In genomic region chr1:218447010-218447689, GRCh38 we compare ENCODE assay signal across 29 cellular contexts.
DNase-seq lines count a peak whose midpoint lies in the region; ATAC-seq and TF ChIP-seq lines count a peak whose summit lies in the region.
"Had no signal": no experiment of that assay in that cellular context is flagged by ENCODE, and none has a peak within 500 bp of the region (broad histone marks: within the 10 kb centered on the region; RNA-seq: fewer than 3 reads in every experiment).

No MANE protein-coding gene starts in this region.

- H3K4me1 ChIP-seq in gastrocnemius medialis (peaks cover 15 to 33% of the 10 kb centered on the region in 2 donors), aorta (ENCODE audit: control insufficient read depth in 1 of 2, insufficient read depth in 2 of 2, low read length in 2 of 2) (peaks cover 0 to 5% of the 10 kb centered on the region in 2 donors)
- H3K4me1 ChIP-seq: adrenal gland, Caco-2, sigmoid colon had no signal

- H3K27me3 ChIP-seq in gastrocnemius medialis, result no peaks in the 10 kb centered on the region
- H3K27me3 ChIP-seq in aorta (ENCODE audit: control insufficient read depth in 1 of 2, insufficient read depth in 2 of 2, low read length in 1 of 2), result no peaks in the 10 kb centered on the region
- H3K27me3 ChIP-seq: adrenal gland, sigmoid colon had no signal

- 61 to 63% methylated on average over 7 of the region's 7 CpGs for WGBS in aorta, 2 donors

- no peak overlapping the region for H3K4me3 ChIP-seq in gastrocnemius medialis
- no peak overlapping the region for H3K4me3 ChIP-seq in aorta (ENCODE audit: low read length in 2 of 2)
- H3K4me3 ChIP-seq: adrenal gland, PC-9, sigmoid colon had no signal

- peak; percentile 89 for ATAC-seq in Right ventricle myocardium inferior
- ATAC-seq in left ventricle myocardium superior, result peak; percentile 92
- ATAC-seq in gastrocnemius medialis, result peak; percentile 79 to 80
- ATAC-seq in aorta (ENCODE audit: low FRiP score), result peak; percentile 71
- no peak for ATAC-seq in GM18520 (IDR thresholded peaks at IDR 0.05; ENCODE audit: unreplicated experiment)
- ATAC-seq in GM19035 (IDR thresholded peaks at IDR 0.05; ENCODE audit: unreplicated experiment), result no peak
- ATAC-seq: activated CD4-positive, CD25-positive, alpha-beta regulatory T cell treated with anti-CD3 and anti-CD28 coated beads, Interleukin-2, amount 50 U/mL, for 24 hours; left lobe of liver had no signal

- intact Hi-C loops in Right ventricle myocardium inferior (cut with DNase I) (no loop called here), cardiac septum (cut with DNase I) (no loop called here), left ventricle myocardium superior (cut with micrococcal nuclease) (no loop called here), gastrocnemius medialis (cut with DNase I; ENCODE audit: low total_unique reads) (no loop called here), aorta (cut with DNase I) (no loop called here)

- in situ Hi-C loops in gastrocnemius medialis (cut with MboI; ENCODE audit: low sequenced_read_pairs in 4 of 4), result no loop called here
- in situ Hi-C loops in KBM-7 (cut with MboI; ENCODE audit: low pct_unique_long_range_greater_than_20kb, low sequenced_read_pairs), result no loop called here

- DNase-seq in Right ventricle myocardium inferior (ENCODE audit: missing footprints) (no peak), cardiac septum (ENCODE audit: low spot score) (no peak), left ventricle myocardium superior (peak; percentile 37), gastrocnemius medialis (no peak), aorta (no peak), KBM-7 (no peak)
- DNase-seq: activated CD4-positive, alpha-beta T cell treated with anti-CD3 and anti-CD28 coated beads, Interleukin-2, amount 50 U/mL, for 48 hours; activated naive CD4-positive, alpha-beta T cell treated with anti-CD3 and anti-CD28 coated beads for 36 hours; adrenal gland; Caco-2; DMS79; GDM1; KG1; MM.1S; NCI-H1417; NCI-H2029 treated with DMSO at 0.1 percent for 48 hours; NCI-H526; PC-9; posterior cingulate gyrus; SHP77 treated with DMSO at 0.1 percent for 48 hours; sigmoid colon; stimulated activated CD4-positive, alpha-beta T cell treated with anti-CD3 and anti-CD28 coated beads, Interleukin-4, amount 100 ng/mL, for 24 hours had no signal

- H3K9me3 ChIP-seq in gastrocnemius medialis, result no peaks in the 10 kb centered on the region
- H3K9me3 ChIP-seq in aorta (ENCODE audit: control insufficient read depth, low read length), result no peaks in the 10 kb centered on the region
- H3K9me3 ChIP-seq: adrenal gland, Caco-2, sigmoid colon had no signal

- H3K27ac ChIP-seq in gastrocnemius medialis, result peak overlapping the region; percentile 9 to 60 (median 50)
- H3K27ac ChIP-seq in aorta (ENCODE audit: low read depth in 1 of 2, low read length in 2 of 2), result peak overlapping the region in 1 of 2 donors; percentile 79
- H3K27ac ChIP-seq: 22Rv1, C4-2B, HL-60, PC-9 had no signal

- H3K36me3 ChIP-seq in gastrocnemius medialis (no peaks in the 10 kb centered on the region), aorta (ENCODE audit: control insufficient read depth in 1 of 2, insufficient read depth in 2 of 2, low read length in 1 of 2) (no peaks in the 10 kb centered on the region)
- H3K36me3 ChIP-seq: adrenal gland, sigmoid colon had no signal

- no peak for TF ChIP-seq POLR2A in gastrocnemius medialis (IDR thresholded peaks at IDR 0.05)

- no peak for TF ChIP-seq CTCF in gastrocnemius medialis (IDR thresholded peaks at IDR 0.05 in 4 of 5, conservative IDR thresholded peaks at IDR 0.05 in 1 of 5)

Comparison
In these comparisons a context has a peak if more than half of its experiments do, and no peak if none do; other contexts are left out.
1. ATAC-seq: peak in Right ventricle myocardium inferior (single experiment), left ventricle myocardium superior (single experiment), gastrocnemius medialis (2 of 2) and aorta (single experiment); none in GM18520 (single experiment) and GM19035 (single experiment).